Comparison of ENCODE assay signal across 1 cellular context in the genomic region with DNA sequence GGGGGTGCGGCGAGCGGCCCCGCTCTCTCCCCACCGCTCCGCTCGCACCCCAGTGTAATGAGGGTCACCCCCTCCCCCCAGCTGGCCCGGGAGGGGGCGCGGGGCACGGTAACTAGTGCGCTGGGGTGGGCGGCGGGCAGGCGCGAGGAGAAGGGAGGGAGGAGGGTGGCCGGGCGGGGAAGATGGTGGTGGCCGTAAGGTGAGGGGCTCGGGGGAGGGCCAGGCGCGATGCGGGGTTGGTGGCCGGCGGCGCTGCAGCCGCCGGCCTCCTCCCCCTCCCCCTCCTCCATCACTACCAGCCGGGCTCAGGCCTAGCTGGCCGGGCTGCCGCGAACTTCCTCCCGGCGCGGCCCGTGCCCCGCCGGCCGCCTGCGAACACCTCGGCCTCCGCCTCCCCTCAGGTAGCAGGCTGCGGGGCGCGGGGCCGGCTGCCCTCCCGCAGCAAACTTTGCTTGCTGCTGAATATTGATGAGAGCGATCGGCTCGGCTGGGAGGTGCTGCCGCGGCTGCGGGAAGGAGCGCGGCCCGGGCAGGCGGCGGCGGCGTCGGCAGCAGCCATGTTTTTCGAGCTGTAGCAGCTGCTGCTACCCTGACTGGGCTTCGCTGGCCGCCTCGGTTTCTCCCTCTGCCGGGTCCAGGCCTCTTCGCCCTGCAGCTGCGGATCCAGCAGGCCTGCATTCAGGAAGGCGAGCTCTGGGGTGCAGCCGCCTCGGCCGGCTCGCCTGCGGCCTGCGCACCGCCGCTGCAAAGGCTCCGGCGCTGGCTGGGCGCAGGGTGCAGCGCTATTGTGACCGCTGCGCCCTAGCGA.
TF ChIP-seq lines count a peak whose summit lies in the region.

No MANE protein-coding gene starts in this region.

TF ChIP-seq in K562, 482 proteins besides CTCF, POLR2A, EP300 and RAD21 (continued from another document):
- TF ChIP-seq TCF7 (IDR thresholded peaks at IDR 0.05; ENCODE audit: borderline replicate concordance) (no peak), FOXP1 (CRISPR knock-in tag; IDR thresholded peaks at IDR 0.05) (no peak), MYBL2 (IDR thresholded peaks at IDR 0.05; ENCODE audit: low read depth) (no peak), MYBL2 (CRISPR knock-in tag; IDR thresholded peaks at IDR 0.05; ENCODE audit: borderline replicate concordance) (no peak), ZNF785 (CRISPR knock-in tag; IDR thresholded peaks at IDR 0.05) (no peak), ETV1 (tag; conservative IDR thresholded peaks at IDR 0.05; ENCODE audit: low read depth) (no peak), ARHGAP35 (IDR thresholded peaks at IDR 0.05; ENCODE audit: partially characterized antibody) (no peak), MTA3 (IDR thresholded peaks at IDR 0.05; ENCODE audit: borderline replicate concordance) (no peak; the same call in 1 of the 2 replicates), DLX4 (CRISPR knock-in tag; IDR thresholded peaks at IDR 0.05) (no peak), CLOCK (CRISPR knock-in tag; IDR thresholded peaks at IDR 0.05; ENCODE audit: borderline replicate concordance) (no peak), ZNF384 (IDR thresholded peaks at IDR 0.05; ENCODE audit: low read depth, low read length) (no peak), CHD1 (IDR thresholded peaks at IDR 0.05; ENCODE audit: low read length) (peak; percentile 86), GATAD2B (IDR thresholded peaks at IDR 0.05; ENCODE audit: borderline replicate concordance) (no peak), SNIP1 (IDR thresholded peaks at IDR 0.05; ENCODE audit: low read depth) (no peak), PCBP1 (IDR thresholded peaks at IDR 0.05; ENCODE audit: low read depth, low read length, poor library complexity, severe bottlenecking) (peak; percentile 53), ARID2 (IDR thresholded peaks at IDR 0.05) (peak; percentile 32; the same call in 1 of the 2 replicates), ZNF311 (CRISPR knock-in tag; IDR thresholded peaks at IDR 0.05) (no peak), CBX1 (IDR thresholded peaks at IDR 0.05; ENCODE audit: low read depth) (no peak), RBM14 (IDR thresholded peaks at IDR 0.05; ENCODE audit: borderline replicate concordance, insufficient read depth, low read depth, low read length) (no peak), MBD1 (CRISPR knock-in tag; IDR thresholded peaks at IDR 0.05) (no peak), NFATC3 (IDR thresholded peaks at IDR 0.05) (no peak), PKNOX1 (IDR thresholded peaks at IDR 0.05) (no peak), ESRRA (IDR thresholded peaks at IDR 0.05; ENCODE audit: borderline replicate concordance, low read depth) (no peak), ZFP36 (IDR thresholded peaks at IDR 0.05; ENCODE audit: low read depth, low read length, partially characterized antibody) (no peak), RBBP5 (IDR thresholded peaks at IDR 0.05; ENCODE audit: borderline replicate concordance, insufficient read depth, low read length, poor library complexity, severe bottlenecking) (peak; percentile 94), CHD4 (IDR thresholded peaks at IDR 0.05; ENCODE audit: insufficient read depth, insufficient replicate concordance, low read depth, low read length, poor library complexity, severe bottlenecking) (no peak), MCM7 (IDR thresholded peaks at IDR 0.05) (no peak), XRCC5 (IDR thresholded peaks at IDR 0.05; ENCODE audit: low read depth, low read length) (no peak), CBX5 (IDR thresholded peaks at IDR 0.05; ENCODE audit: borderline replicate concordance, low read depth) (no peak), SMAD4 (CRISPR knock-in tag; conservative IDR thresholded peaks at IDR 0.05) (no peak), ZNF830 (CRISPR knock-in tag; IDR thresholded peaks at IDR 0.05) (0 out of 2 replicates have a peak, but pooled peaks have one; percentile 64), CC2D1A (IDR thresholded peaks at IDR 0.05) (no peak), ZEB2 (IDR thresholded peaks at IDR 0.05) (no peak), SIN3B (IDR thresholded peaks at IDR 0.05; ENCODE audit: low read depth) (no peak), ZNF224 (CRISPR knock-in tag; IDR thresholded peaks at IDR 0.05) (no peak), ZNF175 (CRISPR knock-in tag; IDR thresholded peaks at IDR 0.05; ENCODE audit: low read depth) (no peak; the same call in none of the 2 replicates), HDAC6 (IDR thresholded peaks at IDR 0.05; ENCODE audit: low read depth, low read length) (no peak), RBFOX2 (IDR thresholded peaks at IDR 0.05; ENCODE audit: low read depth, low read length) (peak; percentile 68), ZNF408 (CRISPR knock-in tag; IDR thresholded peaks at IDR 0.05; ENCODE audit: low read depth) (no peak), PTRF (tag; IDR thresholded peaks at IDR 0.05) (no peak), POLR3A (IDR thresholded peaks at IDR 0.05; ENCODE audit: borderline replicate concordance, extremely low read depth, insufficient read depth, insufficient read length) (no peak), C11orf30 (IDR thresholded peaks at IDR 0.05; ENCODE audit: low read depth) (no peak), CBX8 (IDR thresholded peaks at IDR 0.05; ENCODE audit: borderline replicate concordance, extremely low read depth, low read depth, low read length, poor library complexity, severe bottlenecking) (no peak), SMC3 (conservative IDR thresholded peaks at IDR 0.05; ENCODE audit: insufficient read depth, low read depth, low read length) (no peak), ZNF77 (CRISPR knock-in tag; IDR thresholded peaks at IDR 0.05) (no peak)
- TF ChIP-seq, protein P1, sequence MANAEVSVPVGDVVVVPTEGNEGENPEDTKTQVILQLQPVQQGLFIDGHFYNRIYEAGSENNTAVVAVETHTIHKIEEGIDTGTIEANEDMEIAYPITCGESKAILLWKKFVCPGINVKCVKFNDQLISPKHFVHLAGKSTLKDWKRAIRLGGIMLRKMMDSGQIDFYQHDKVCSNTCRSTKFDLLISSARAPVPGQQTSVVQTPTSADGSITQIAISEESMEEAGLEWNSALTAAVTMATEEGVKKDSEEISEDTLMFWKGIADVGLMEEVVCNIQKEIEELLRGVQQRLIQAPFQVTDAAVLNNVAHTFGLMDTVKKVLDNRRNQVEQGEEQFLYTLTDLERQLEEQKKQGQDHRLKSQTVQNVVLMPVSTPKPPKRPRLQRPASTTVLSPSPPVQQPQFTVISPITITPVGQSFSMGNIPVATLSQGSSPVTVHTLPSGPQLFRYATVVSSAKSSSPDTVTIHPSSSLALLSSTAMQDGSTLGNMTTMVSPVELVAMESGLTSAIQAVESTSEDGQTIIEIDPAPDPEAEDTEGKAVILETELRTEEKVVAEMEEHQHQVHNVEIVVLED (CRISPR knock-in tag; IDR thresholded peaks at IDR 0.05) = no peak
- TF ChIP-seq, protein P2, sequence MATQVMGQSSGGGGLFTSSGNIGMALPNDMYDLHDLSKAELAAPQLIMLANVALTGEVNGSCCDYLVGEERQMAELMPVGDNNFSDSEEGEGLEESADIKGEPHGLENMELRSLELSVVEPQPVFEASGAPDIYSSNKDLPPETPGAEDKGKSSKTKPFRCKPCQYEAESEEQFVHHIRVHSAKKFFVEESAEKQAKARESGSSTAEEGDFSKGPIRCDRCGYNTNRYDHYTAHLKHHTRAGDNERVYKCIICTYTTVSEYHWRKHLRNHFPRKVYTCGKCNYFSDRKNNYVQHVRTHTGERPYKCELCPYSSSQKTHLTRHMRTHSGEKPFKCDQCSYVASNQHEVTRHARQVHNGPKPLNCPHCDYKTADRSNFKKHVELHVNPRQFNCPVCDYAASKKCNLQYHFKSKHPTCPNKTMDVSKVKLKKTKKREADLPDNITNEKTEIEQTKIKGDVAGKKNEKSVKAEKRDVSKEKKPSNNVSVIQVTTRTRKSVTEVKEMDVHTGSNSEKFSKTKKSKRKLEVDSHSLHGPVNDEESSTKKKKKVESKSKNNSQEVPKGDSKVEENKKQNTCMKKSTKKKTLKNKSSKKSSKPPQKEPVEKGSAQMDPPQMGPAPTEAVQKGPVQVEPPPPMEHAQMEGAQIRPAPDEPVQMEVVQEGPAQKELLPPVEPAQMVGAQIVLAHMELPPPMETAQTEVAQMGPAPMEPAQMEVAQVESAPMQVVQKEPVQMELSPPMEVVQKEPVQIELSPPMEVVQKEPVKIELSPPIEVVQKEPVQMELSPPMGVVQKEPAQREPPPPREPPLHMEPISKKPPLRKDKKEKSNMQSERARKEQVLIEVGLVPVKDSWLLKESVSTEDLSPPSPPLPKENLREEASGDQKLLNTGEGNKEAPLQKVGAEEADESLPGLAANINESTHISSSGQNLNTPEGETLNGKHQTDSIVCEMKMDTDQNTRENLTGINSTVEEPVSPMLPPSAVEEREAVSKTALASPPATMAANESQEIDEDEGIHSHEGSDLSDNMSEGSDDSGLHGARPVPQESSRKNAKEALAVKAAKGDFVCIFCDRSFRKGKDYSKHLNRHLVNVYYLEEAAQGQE (CRISPR knock-in tag; IDR thresholded peaks at IDR 0.05; ENCODE audit: low read depth) = no peak
- TF ChIP-seq, protein P3, sequence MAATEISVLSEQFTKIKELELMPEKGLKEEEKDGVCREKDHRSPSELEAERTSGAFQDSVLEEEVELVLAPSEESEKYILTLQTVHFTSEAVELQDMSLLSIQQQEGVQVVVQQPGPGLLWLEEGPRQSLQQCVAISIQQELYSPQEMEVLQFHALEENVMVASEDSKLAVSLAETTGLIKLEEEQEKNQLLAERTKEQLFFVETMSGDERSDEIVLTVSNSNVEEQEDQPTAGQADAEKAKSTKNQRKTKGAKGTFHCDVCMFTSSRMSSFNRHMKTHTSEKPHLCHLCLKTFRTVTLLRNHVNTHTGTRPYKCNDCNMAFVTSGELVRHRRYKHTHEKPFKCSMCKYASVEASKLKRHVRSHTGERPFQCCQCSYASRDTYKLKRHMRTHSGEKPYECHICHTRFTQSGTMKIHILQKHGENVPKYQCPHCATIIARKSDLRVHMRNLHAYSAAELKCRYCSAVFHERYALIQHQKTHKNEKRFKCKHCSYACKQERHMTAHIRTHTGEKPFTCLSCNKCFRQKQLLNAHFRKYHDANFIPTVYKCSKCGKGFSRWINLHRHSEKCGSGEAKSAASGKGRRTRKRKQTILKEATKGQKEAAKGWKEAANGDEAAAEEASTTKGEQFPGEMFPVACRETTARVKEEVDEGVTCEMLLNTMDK (IDR thresholded peaks at IDR 0.05; ENCODE audit: borderline replicate concordance, insufficient read depth, low read depth, low read length, poor library complexity, severe bottlenecking) = no peak
- TF ChIP-seq, protein P4, sequence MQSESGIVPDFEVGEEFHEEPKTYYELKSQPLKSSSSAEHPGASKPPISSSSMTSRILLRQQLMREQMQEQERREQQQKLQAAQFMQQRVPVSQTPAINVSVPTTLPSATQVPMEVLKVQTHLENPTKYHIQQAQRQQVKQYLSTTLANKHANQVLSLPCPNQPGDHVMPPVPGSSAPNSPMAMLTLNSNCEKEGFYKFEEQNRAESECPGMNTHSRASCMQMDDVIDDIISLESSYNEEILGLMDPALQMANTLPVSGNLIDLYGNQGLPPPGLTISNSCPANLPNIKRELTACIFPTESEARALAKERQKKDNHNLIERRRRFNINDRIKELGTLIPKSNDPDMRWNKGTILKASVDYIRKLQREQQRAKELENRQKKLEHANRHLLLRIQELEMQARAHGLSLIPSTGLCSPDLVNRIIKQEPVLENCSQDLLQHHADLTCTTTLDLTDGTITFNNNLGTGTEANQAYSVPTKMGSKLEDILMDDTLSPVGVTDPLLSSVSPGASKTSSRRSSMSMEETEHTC (IDR thresholded peaks at IDR 0.05) = no peak
- TF ChIP-seq, protein P5, sequence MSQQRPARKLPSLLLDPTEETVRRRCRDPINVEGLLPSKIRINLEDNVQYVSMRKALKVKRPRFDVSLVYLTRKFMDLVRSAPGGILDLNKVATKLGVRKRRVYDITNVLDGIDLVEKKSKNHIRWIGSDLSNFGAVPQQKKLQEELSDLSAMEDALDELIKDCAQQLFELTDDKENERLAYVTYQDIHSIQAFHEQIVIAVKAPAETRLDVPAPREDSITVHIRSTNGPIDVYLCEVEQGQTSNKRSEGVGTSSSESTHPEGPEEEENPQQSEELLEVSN (IDR thresholded peaks at IDR 0.05; ENCODE audit: borderline replicate concordance in 1 of 2, extremely low read depth in 1 of 2, insufficient read depth in 1 of 2, insufficient read length in 1 of 2, low read depth in 1 of 2, low read length in 1 of 2, poor library complexity in 1 of 2, severe bottlenecking in 1 of 2) = peak; percentile 36
